24 cellular contexts compared by ENCODE assay signal in the genomic region with DNA sequence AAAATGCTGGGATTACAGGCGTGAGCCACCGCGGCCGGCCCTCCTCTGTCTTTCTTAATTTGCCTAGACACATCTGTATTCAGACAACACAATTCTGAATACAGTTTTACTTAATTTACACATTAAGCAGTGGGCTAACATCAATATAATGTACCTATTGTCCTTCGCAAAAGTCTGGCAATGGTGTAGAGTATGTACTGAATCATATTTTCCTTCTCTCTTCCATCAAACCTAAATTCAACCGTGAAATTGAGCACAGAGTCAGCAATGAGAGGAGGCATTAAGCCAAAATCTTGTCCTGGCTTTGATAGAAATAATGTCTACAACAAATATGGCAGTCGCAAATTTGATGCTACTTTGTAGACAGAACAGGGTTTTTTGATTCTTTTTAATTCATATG.
"Had no signal": no experiment of that assay in that cellular context is flagged by ENCODE, and none has a peak within 500 bp of the region (broad histone marks: within the 10 kb centered on the region; RNA-seq: fewer than 3 reads in every experiment).

No MANE protein-coding gene starts in this region.

- H3K9me3 ChIP-seq: gastroesophageal sphincter, lower lobe of right lung, ovary, psoas muscle, spleen, testis, tibial artery, upper lobe of left lung had no signal

- H3K4me1 Mint-ChIP-seq: stimulated activated memory B cell treated with anti-CD40 and anti-IgM and Interleukin-4, amounts not matched to agents 10 μg/mL and 1 μg/mL and 100 μg/mL, for 72 hours had no signal

- ATAC-seq: gastroesophageal sphincter; left ventricle myocardium superior; lower lobe of right lung; natural killer cell; psoas muscle; right cardiac atrium; stimulated activated memory B cell treated with anti-CD40 and anti-IgM and Interleukin-4, amounts not matched to agents 10 μg/mL and 1 μg/mL and 100 μg/mL, for 72 hours; stimulated activated naive CD8-positive, alpha-beta T cell treated with anti-CD3 and anti-CD28 coated beads, Interleukin-15, Interleukin-2, amounts not matched to agents 100 U/mL and 50 U/mL, for 24 hours had no signal

- DNase-seq: dorsolateral prefrontal cortex; effector CD4-positive, alpha-beta T cell; hypothalamus; immature natural killer cell; islet precursor cell; kidney glomerular epithelial cell; left ventricle myocardium superior; lower lobe of right lung; natural killer cell; occipital lobe; ovary; posterior cingulate gyrus; psoas muscle; right cardiac atrium; spleen; stimulated activated CD4-positive, alpha-beta T cell treated with anti-CD3 and anti-CD28 coated beads, Interleukin-4, amount 100 ng/mL, for 4 hours; stimulated activated naive CD8-positive, alpha-beta T cell treated with anti-CD3 and anti-CD28 coated beads, Interleukin-15, Interleukin-2, amounts not matched to agents 100 U/mL and 50 U/mL, for 24 hours; substantia nigra; testis; tibial artery had no signal

- H3K9me3 Mint-ChIP-seq: immature natural killer cell; natural killer cell; stimulated activated memory B cell treated with anti-CD40 and anti-IgM and Interleukin-4, amounts not matched to agents 10 μg/mL and 1 μg/mL and 100 μg/mL, for 72 hours had no signal

- H3K27ac Mint-ChIP-seq: natural killer cell had no signal

- H3K27me3 Mint-ChIP-seq: stimulated activated memory B cell treated with anti-CD40 and anti-IgM and Interleukin-4, amounts not matched to agents 10 μg/mL and 1 μg/mL and 100 μg/mL, for 72 hours had no signal

- H3K27ac ChIP-seq: dorsolateral prefrontal cortex, gastroesophageal sphincter, lower lobe of right lung, ovary, psoas muscle, skin epidermis, spleen, testis, tibial artery, upper lobe of left lung had no signal

- H3K27me3 ChIP-seq: dorsolateral prefrontal cortex, gastroesophageal sphincter, ovary, spleen, testis, tibial artery, upper lobe of left lung had no signal

- H3K4me3 Mint-ChIP-seq: immature natural killer cell; natural killer cell; stimulated activated memory B cell treated with anti-CD40 and anti-IgM and Interleukin-4, amounts not matched to agents 10 μg/mL and 1 μg/mL and 100 μg/mL, for 72 hours had no signal

- H3K4me3 ChIP-seq: dorsolateral prefrontal cortex, gastroesophageal sphincter, lower lobe of right lung, ovary, psoas muscle, skin epidermis, spleen, testis, tibial artery, upper lobe of left lung had no signal

- H3K36me3 ChIP-seq: ovary had no signal

- H3K4me1 ChIP-seq: gastroesophageal sphincter, lower lobe of right lung, psoas muscle, spleen, testis, tibial artery, upper lobe of left lung had no signal
